ENCODE assay signal across 9 cellular contexts in the genomic region with DNA sequence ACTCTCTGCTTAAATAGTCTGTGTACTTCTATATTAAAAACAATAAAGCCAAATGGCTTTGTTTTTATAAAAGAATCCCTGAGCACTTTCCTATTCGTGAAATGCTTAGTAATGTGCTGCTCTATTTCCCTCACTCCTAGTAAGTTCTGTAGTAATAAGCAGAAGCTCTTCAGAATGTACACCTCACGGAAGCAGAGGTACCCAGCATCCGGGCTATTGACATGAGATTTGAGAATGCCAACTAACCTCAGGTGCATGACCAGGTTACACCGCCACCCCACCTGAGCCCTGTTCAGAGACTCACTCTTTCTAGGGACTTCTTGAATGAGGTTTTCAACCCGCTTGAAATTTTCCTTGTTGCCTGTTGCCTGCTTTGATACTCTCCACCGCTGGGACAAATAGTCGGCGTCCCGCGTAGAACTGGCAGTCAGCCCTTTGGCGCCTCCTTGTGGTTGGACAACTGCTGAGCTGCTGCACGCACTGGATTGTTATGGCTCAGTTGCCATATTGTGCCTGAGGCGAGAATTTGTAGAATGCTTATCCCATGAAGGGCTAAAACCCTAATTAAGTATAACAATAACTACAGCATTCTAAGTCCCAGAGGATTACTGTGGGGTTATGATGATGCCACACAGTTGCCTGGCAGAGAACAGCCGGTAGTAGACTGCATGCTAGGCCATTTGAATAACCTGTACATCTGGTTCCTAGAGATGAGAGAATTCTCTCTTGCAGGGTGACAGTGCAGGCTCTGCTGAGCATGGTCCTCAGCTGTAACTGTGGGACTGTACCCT.
A peak's percentile ranks its signal among the peaks of the same experiment; 100 is the strongest.
DNase-seq lines count a peak whose midpoint lies in the region; ATAC-seq, FAIRE-seq and TF ChIP-seq lines count a peak whose summit lies in the region.
"Had no signal": no experiment of that assay in that cellular context is flagged by ENCODE, and none has a peak within 500 bp of the region (broad histone marks: within the 10 kb centered on the region; RNA-seq: fewer than 3 reads in every experiment).

No MANE protein-coding gene starts in this region.

- no peak overlapping the region for H2BK120ac ChIP-seq in H1 (replicated peaks; ENCODE audit: low read depth, low read length)

- no peak overlapping the region for H3K18ac ChIP-seq in H1 (ENCODE audit: extremely low read depth, low read length)

- H2AFZ ChIP-seq in H1 (ENCODE audit: low read length) = peak overlapping the region; percentile 70

- no peak overlapping the region for H3K56ac ChIP-seq in H1 (replicated peaks; ENCODE audit: insufficient read length, low read depth, low read length)

- POLR2A ChIA-PET in CD4-positive, alpha-beta T cell (lab: Charles Lee) = interaction anchor here (0.5 to 1.3 kb wide), 3 partner anchors 70 to 513 kb away, joined by 3 to 7 read pairs (median 3); no protein-coding TSS in a partner anchor
- POLR2A ChIA-PET in activated CD8-positive, alpha-beta T cell treated with anti-CD3 and anti-CD28 coated beads, Interleukin-2, amount 10 ng/mL, durations not matched to agents 7 days and 5 days (lab: Charles Lee) = no interaction called here
- POLR2A ChIA-PET in H1 (lab: Charles Lee; ENCODE audit: partially characterized antibody) = no interaction called here

- H4K8ac ChIP-seq in H1 (ENCODE audit: extremely low read depth, insufficient read depth, low read length) = no peak overlapping the region

- H4K20me1 ChIP-seq in H1 (replicated peaks in 1 of 2; ENCODE audit: control insufficient read depth in 1 of 2, insufficient read depth in 2 of 2, low read length in 2 of 2) = no peaks in the 10 kb centered on the region

- no peaks in the 10 kb centered on the region for H3K4me1 ChIP-seq in H1 (replicated peaks in 1 of 4; ENCODE audit: control insufficient read depth in 3 of 4, insufficient read depth in 4 of 4, low read length in 3 of 4)

- no peak overlapping the region for H2BK5ac ChIP-seq in H1 (ENCODE audit: low read depth, low read length)

- no peaks in the 10 kb centered on the region for H3K9me3 Mint-ChIP-seq in CD4-positive, alpha-beta T cell
- H3K9me3 Mint-ChIP-seq in activated CD8-positive, alpha-beta T cell treated with anti-CD3 and anti-CD28 coated beads, Interleukin-2, amount 10 ng/mL, durations not matched to agents 7 days and 5 days (ENCODE audit: insufficient read depth) = no peaks in the 10 kb centered on the region

- no peak overlapping the region for H3K14ac ChIP-seq in H1 (ENCODE audit: insufficient read length)

- FAIRE-seq in GM19239 (lab: Jason Lieb, UNC) (peak; percentile 92), H1 (lab: Jason Lieb, UNC) (peak; percentile 81)
- FAIRE-seq: colon had no signal

- no peak for TF ChIP-seq EP300 in H1 (IDR thresholded peaks at IDR 0.05; ENCODE audit: borderline replicate concordance in 1 of 2, low read depth in 2 of 2, low read length in 2 of 2)

- no peak for TF ChIP-seq POLR2A in H1 (IDR thresholded peaks at IDR 0.05; ENCODE audit: control extremely low read depth in 1 of 2, low read depth in 2 of 2, low read length in 2 of 2)

- H3K23me2 ChIP-seq in H1 (ENCODE audit: low read depth, low read length) = no peaks in the 10 kb centered on the region

- CTCF ChIA-PET in CD4-positive, alpha-beta T cell (lab: Charles Lee) = interaction anchor here (0.6 to 5.2 kb wide), 13 partner anchors 9 to 719 kb away, joined by 3 to 46 read pairs (median 4); no protein-coding TSS in a partner anchor
- CTCF ChIA-PET in activated CD8-positive, alpha-beta T cell treated with anti-CD3 and anti-CD28 coated beads, Interleukin-2, amount 10 ng/mL, durations not matched to agents 7 days and 5 days (lab: Charles Lee) = interaction anchor here (0.5 to 12.5 kb wide), 29 partner anchors 9 to 720 kb away, joined by 3 to 281 read pairs (median 5); no protein-coding TSS in a partner anchor
- CTCF ChIA-PET in H1 (lab: Charles Lee; ENCODE audit: partially characterized antibody) = interaction anchor here (0.6 to 13.4 kb wide), 39 partner anchors 11 to 718 kb away, joined by 3 to 168 read pairs (median 4); a partner anchor contains a TSS

- H3K4me1 Mint-ChIP-seq in CD4-positive, alpha-beta T cell (ENCODE audit: low read depth) = no peaks in the 10 kb centered on the region
- H3K4me1 Mint-ChIP-seq in activated CD8-positive, alpha-beta T cell treated with anti-CD3 and anti-CD28 coated beads, Interleukin-2, amount 10 ng/mL, durations not matched to agents 7 days and 5 days (ENCODE audit: low read depth) = peaks cover 3% of the 10 kb centered on the region

- TF ChIP-seq CTCF in CD4-positive, alpha-beta T cell (IDR thresholded peaks at IDR 0.05) = peak; percentile 87
- TF ChIP-seq CTCF in H1 (IDR thresholded peaks at IDR 0.05; ENCODE audit: control extremely low read depth in 1 of 3, insufficient read depth in 1 of 3, low read depth in 1 of 3, low read length in 3 of 3) = peak; percentile 97 to 99 (median 97)

- H3K27me3 ChIP-seq in CD4-positive, alpha-beta T cell (ENCODE audit: control insufficient read depth, insufficient read depth, low read length) = no peaks in the 10 kb centered on the region
- no peaks in the 10 kb centered on the region for H3K27me3 ChIP-seq in H1 (replicated peaks in 1 of 4; ENCODE audit: control insufficient read depth in 3 of 4, extremely low read depth in 1 of 4, insufficient read depth in 3 of 4, low read length in 3 of 4)

- H2BK20ac ChIP-seq in H1 (ENCODE audit: low read length) = no peak overlapping the region

- H4K91ac ChIP-seq in H1 (replicated peaks; ENCODE audit: insufficient read length, low read length) = no peak overlapping the region

- H3K79me2 ChIP-seq in H1 (ENCODE audit: control insufficient read depth in 1 of 2, insufficient read depth in 2 of 2, low read length in 2 of 2) = no peaks in the 10 kb centered on the region

- intact Hi-C loops in CD4-positive, alpha-beta T cell (cut with DNase I, micrococcal nuclease) = loop anchor here (1.0 to 10.0 kb wide), 7 partner anchors 51 to 718 kb away; no protein-coding TSS in a partner anchor

- H2BK15ac ChIP-seq in H1 (ENCODE audit: low read length) = no peak overlapping the region

- H3K4me2 ChIP-seq in H1 (ENCODE audit: insufficient read depth in 1 of 2, low read depth in 2 of 2, low read length in 2 of 2) = 0 out of 4 replicates have a peak overlapping the region, but pooled peaks of 1 of the 2 experiments have one; percentile 15

- H3K27ac Mint-ChIP-seq in CD4-positive, alpha-beta T cell = no peak overlapping the region
- H3K27ac Mint-ChIP-seq in activated CD8-positive, alpha-beta T cell treated with anti-CD3 and anti-CD28 coated beads, Interleukin-2, amount 10 ng/mL, durations not matched to agents 7 days and 5 days = no peak overlapping the region

- H3K9me3 ChIP-seq in CD4-positive, alpha-beta T cell (ENCODE audit: control insufficient read depth, low read length) = no peaks in the 10 kb centered on the region
- no peaks in the 10 kb centered on the region for H3K9me3 ChIP-seq in H1 (ENCODE audit: insufficient read depth in 2 of 2, low read depth in 1 of 2, low read length in 1 of 2)

- no peak overlapping the region for H3K27ac ChIP-seq in CD4-positive, alpha-beta T cell (ENCODE audit: low read depth, low read length)
- no peak overlapping the region for H3K27ac ChIP-seq in H1 (ENCODE audit: low read depth, low read length)

- peak; percentile 55 to 80 (median 74) for DNase-seq in CD4-positive, alpha-beta T cell
- DNase-seq in GM19239 (ENCODE audit: insufficient read length, low spot score) (peak; percentile 43), NCI-H526 treated with DMSO at 0.1 percent for 48 hours (lab: John Stamatoyannopoulos, UW) (peak; percentile 88), H1 (ENCODE audit: low read depth in 1 of 2, low spot score in 2 of 2) (peak; percentile 53 to 94), middle frontal gyrus (ENCODE audit: extremely low spot score, low spot score) (peak; percentile 41)
- DNase-seq in activated CD8-positive, alpha-beta T cell treated with anti-CD3 and anti-CD28 coated beads, Interleukin-2, amount 10 ng/mL, durations not matched to agents 7 days and 5 days = peak; percentile 88
- peak; percentile 74 for DNase-seq in stimulated activated CD8-positive, alpha-beta memory T cell treated with anti-CD3 and anti-CD28 coated beads, Interleukin-4, amount 100 ng/mL, for 24 hours (ENCODE audit: low read depth)

- no peak overlapping the region for H3K4me3 ChIP-seq in H1 (ENCODE audit: extremely low read depth in 1 of 4, insufficient read depth in 2 of 4, low read depth in 3 of 4, low read length in 4 of 4)

- H3K9ac ChIP-seq in H1 (replicated peaks in 1 of 4; ENCODE audit: extremely low read depth in 1 of 4, low read depth in 3 of 4, low read length in 3 of 4) = no peak overlapping the region

- no peak overlapping the region for H3K23ac ChIP-seq in H1 (ENCODE audit: insufficient read length)

- peak; percentile 99 for TF ChIP-seq RAD21 in H1 (IDR thresholded peaks at IDR 0.05 in 1 of 2, conservative IDR thresholded peaks at IDR 0.05 in 1 of 2; ENCODE audit: low read depth in 2 of 2, low read length in 2 of 2)

- no peaks in the 10 kb centered on the region for H3K36me3 Mint-ChIP-seq in CD4-positive, alpha-beta T cell (ENCODE audit: low read depth)
- no peaks in the 10 kb centered on the region for H3K36me3 Mint-ChIP-seq in activated CD8-positive, alpha-beta T cell treated with anti-CD3 and anti-CD28 coated beads, Interleukin-2, amount 10 ng/mL, durations not matched to agents 7 days and 5 days (ENCODE audit: low read depth)

- peak; percentile 72 for ATAC-seq in CD4-positive, alpha-beta T cell (ENCODE audit: poor library complexity)
- ATAC-seq in HG03280 (IDR thresholded peaks at IDR 0.05; ENCODE audit: unreplicated experiment) = peak; percentile 93
- ATAC-seq in activated CD8-positive, alpha-beta T cell treated with anti-CD3 and anti-CD28 coated beads, Interleukin-2, amount 10 ng/mL, durations not matched to agents 7 days and 5 days = peak; percentile 96

- H3K36me3 ChIP-seq in H1 (ENCODE audit: control insufficient read depth in 2 of 4, insufficient read depth in 4 of 4, low read length in 3 of 4) = no peaks in the 10 kb centered on the region

- no peak overlapping the region for H2BK12ac ChIP-seq in H1 (ENCODE audit: low read depth, low read length)

- no peak overlapping the region for H2AK5ac ChIP-seq in H1 (ENCODE audit: low read depth, low read length)

- H4K5ac ChIP-seq in H1 (ENCODE audit: insufficient read length, low read depth, low read length) = no peak overlapping the region

- no peak overlapping the region for H3K4ac ChIP-seq in H1 (replicated peaks; ENCODE audit: insufficient read length, low read depth, low read length)

- no peak overlapping the region for H3K4me3 Mint-ChIP-seq in CD4-positive, alpha-beta T cell
- H3K4me3 Mint-ChIP-seq in activated CD8-positive, alpha-beta T cell treated with anti-CD3 and anti-CD28 coated beads, Interleukin-2, amount 10 ng/mL, durations not matched to agents 7 days and 5 days = no peak overlapping the region

- WGBS in H1 (ENCODE audit: extremely low coverage in 1 of 2, insufficient coverage in 1 of 2, insufficient read length in 1 of 2, insufficient replicate concordance in 2 of 2, low coverage in 1 of 2, low lambda C conversion rate in 2 of 2, missing lambda C conversion rate in 1 of 2), 2 experiments = 27% methylated on average over 14 of the region's 14 CpGs; no CpG with 5 or more reads in 1 of the 2 experiments

- peaks cover 11% of the 10 kb centered on the region for H3K27me3 Mint-ChIP-seq in CD4-positive, alpha-beta T cell
- H3K27me3 Mint-ChIP-seq in activated CD8-positive, alpha-beta T cell treated with anti-CD3 and anti-CD28 coated beads, Interleukin-2, amount 10 ng/mL, durations not matched to agents 7 days and 5 days (ENCODE audit: low read depth) = no peaks in the 10 kb centered on the region

- H3K79me1 ChIP-seq in H1 (ENCODE audit: low read depth, low read length) = no peaks in the 10 kb centered on the region
